Comparison of ENCODE assay signal across 16 cellular contexts in the genomic region with DNA sequence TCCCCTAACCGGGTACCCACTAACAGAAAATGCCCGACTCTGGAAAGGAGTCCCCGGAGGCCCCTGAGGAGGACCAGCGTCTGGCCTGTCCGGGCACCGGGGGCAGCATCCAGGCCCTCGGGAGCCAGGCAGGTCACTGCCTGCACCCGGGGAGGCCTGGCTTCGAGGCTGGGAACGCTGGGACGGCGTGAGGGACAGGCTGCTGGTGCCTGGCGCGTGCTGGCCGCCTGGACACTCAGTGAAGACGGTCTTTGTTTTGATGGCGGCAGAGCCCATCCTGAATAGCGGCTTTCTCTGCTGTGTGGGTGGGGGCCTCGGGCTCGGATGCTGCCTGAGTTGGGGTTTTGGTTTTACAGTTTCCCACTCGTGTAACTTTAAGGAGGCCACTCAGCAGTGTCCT. TPM values are rescaled to one million over a fixed set of nuclear protein-coding genes. Genes with fewer than 3 reads are reported as not detected.
DNase-seq lines count a peak whose midpoint lies in the region; ATAC-seq and TF ChIP-seq lines count a peak whose summit lies in the region.
"Had no signal": no experiment of that assay in that cellular context is flagged by ENCODE, and none has a peak within 500 bp of the region (broad histone marks: within the 10 kb centered on the region; RNA-seq: fewer than 3 reads in every experiment).

No MANE protein-coding gene starts in this region.

- DNase-seq in Ammon's horn (ENCODE audit: low spot score) (peak; percentile 92), chondrocyte (ENCODE audit: low spot score) (no peak), posterior cingulate gyrus (peak in 9 of 10 donors; percentile 57 to 97 (median 80)), kidney glomerular epithelial cell (lab: John Stamatoyannopoulos, UW) (no peak), HAP-1 (ENCODE audit: low spot score in 2 of 2) (no peak), H4 (ENCODE audit: low spot score) (no peak)
- DNase-seq: H9, NCI-H1105, NCI-H2029 treated with DMSO at 0.1 percent for 48 hours, NCI-H524, SIG-M5 had no signal

- H3K4me1 Mint-ChIP-seq in chondrocyte (ENCODE audit: low read depth) = peaks cover 13% of the 10 kb centered on the region

- intact Hi-C loops in posterior cingulate gyrus (cut with DNase I) = no loop called here

- peak overlapping the region; percentile 76 for H3K27ac Mint-ChIP-seq in chondrocyte (ENCODE audit: unreplicated experiment)

- H3K4me3 Mint-ChIP-seq in chondrocyte (ENCODE audit: unreplicated experiment) = no peak overlapping the region
- H3K4me3 Mint-ChIP-seq: H9 had no signal

- no peaks in the 10 kb centered on the region for H3K27me3 ChIP-seq in layer of hippocampus (ENCODE audit: control insufficient read depth, insufficient read depth, low read length)
- H3K27me3 ChIP-seq in HAP-1 (ENCODE audit: low read depth) = no peaks in the 10 kb centered on the region
- H3K27me3 ChIP-seq: BLaER1 treated with 17β-estradiol and CSF1 and Interleukin-3, amounts not matched to agents 10 nM and 100 nM had no signal

- no peaks in the 10 kb centered on the region for H3K9me3 ChIP-seq in HAP-1
- H3K9me3 ChIP-seq: BLaER1 treated with 17β-estradiol and CSF1 and Interleukin-3, amounts not matched to agents 10 nM and 100 nM had no signal

- no peak for TF ChIP-seq CTCF in chondrocyte (IDR thresholded peaks at IDR 0.05)

- no peaks in the 10 kb centered on the region for H3K9me3 Mint-ChIP-seq in chondrocyte (ENCODE audit: low read depth)
- H3K9me3 Mint-ChIP-seq: H9 had no signal

- H3K4me3 ChIP-seq in HAP-1 = no peak overlapping the region
- H3K4me3 ChIP-seq: BLaER1 treated with 17β-estradiol and CSF1 and Interleukin-3, amounts not matched to agents 10 nM and 100 nM had no signal

- H3K27me3 Mint-ChIP-seq in chondrocyte (ENCODE audit: low read depth) = no peaks in the 10 kb centered on the region

- peak overlapping the region; percentile 92 for H3K27ac ChIP-seq in layer of hippocampus (ENCODE audit: low read depth, low read length)
- H3K27ac ChIP-seq: 22Rv1, KMS-11 had no signal

- no peak for ATAC-seq in HG03175 (IDR thresholded peaks at IDR 0.05; ENCODE audit: unreplicated experiment)

- no peaks in the 10 kb centered on the region for H3K4me1 ChIP-seq in HAP-1

- in situ Hi-C loops in HAP-1 (cut with MboI; ENCODE audit: low sequenced_read_pairs) = no loop called here

- no peaks in the 10 kb centered on the region for H3K36me3 ChIP-seq in HAP-1 (replicated peaks)

- no peaks in the 10 kb centered on the region for H3K36me3 Mint-ChIP-seq in chondrocyte (ENCODE audit: low read depth)

RNA-seq across cellular contexts. Expression of gene PRKCZ, which starts 37.6 kb away (rescaled TPM):
- total RNA-seq in chondrocyte = 4.8 to 7.8 TPM (median 5.1 TPM) in 3 replicates
- total RNA-seq in H4 (2014; rRNA removed; shearing (Covaris generic)) = 8.9 and 11.4 TPM in 2 replicates

Comparison
In these comparisons a context has a peak if more than half of its experiments do, and no peak if none do; other contexts are left out.
1. DNase-seq: peak in Ammon's horn (single experiment) and posterior cingulate gyrus (9 of 10); none in chondrocyte (single experiment), kidney glomerular epithelial cell (single experiment), HAP-1 (0 of 2) and H4 (single experiment).